In genomic region chr21:29182674-29183073, GRCh38 we compare ENCODE assay signal across 10 cellular contexts. TPM values are rescaled to one million over a fixed set of nuclear protein-coding genes. Genes with fewer than 3 reads are reported as not detected.
DNase-seq lines count a peak whose midpoint lies in the region; ATAC-seq, FAIRE-seq and TF ChIP-seq lines count a peak whose summit lies in the region.
"Had no signal": no experiment of that assay in that cellular context is flagged by ENCODE, and none has a peak within 500 bp of the region (broad histone marks: within the 10 kb centered on the region; RNA-seq: fewer than 3 reads in every experiment).

No MANE protein-coding gene starts in this region.

- peak; percentile 46 for DNase-seq in H4 (ENCODE audit: low spot score)
- no peak for DNase-seq in kidney
- no peak for DNase-seq in superior temporal gyrus (ENCODE audit: extremely low spot score)
- no peak for DNase-seq in activated CD8-positive, alpha-beta memory T cell treated with anti-CD3 and anti-CD28 coated beads, Interleukin-2, amount 50 U/mL, for 4 hours
- DNase-seq: activated T-cell treated with anti-CD3 and anti-CD28 coated beads, Interleukin-2, amount 50 U/mL, for 4 hours; stimulated activated naive CD8-positive, alpha-beta T cell treated with anti-CD3 and anti-CD28 coated beads, Interleukin-15, Interleukin-2, amounts not matched to agents 100 U/mL and 50 U/mL, for 24 hours had no signal

- H3K4me3 ChIP-seq in kidney (ENCODE audit: low read length in 2 of 2): peak overlapping the region; percentile 7 to 46
- peak overlapping the region in 1 of 2 donors; percentile 61 for H3K4me3 ChIP-seq in stomach smooth muscle (ENCODE audit: low read length in 2 of 2)

- intact Hi-C loops in kidney (cut with DNase I): no loop called here

- H3K27ac ChIP-seq in VCaP: peak overlapping the region; percentile 87
- peak overlapping the region; percentile 68 to 96 for H3K27ac ChIP-seq in kidney (ENCODE audit: low read depth in 2 of 2, low read length in 2 of 2)
- peak overlapping the region; percentile 68 for H3K27ac ChIP-seq in stomach smooth muscle (ENCODE audit: low read length)

- no peaks in the 10 kb centered on the region for H3K27me3 ChIP-seq in stomach smooth muscle (ENCODE audit: control insufficient read depth in 1 of 2, insufficient read depth in 2 of 2, low read length in 2 of 2)

- H3K9ac ChIP-seq in kidney (ENCODE audit: low read length in 2 of 2) (no peak overlapping the region), stomach smooth muscle (ENCODE audit: low read length in 2 of 2) (peak overlapping the region in 1 of 2 donors; percentile 78)

- H3K9me3 ChIP-seq in kidney (ENCODE audit: control insufficient read depth in 1 of 2, low read length in 2 of 2) (no peaks in the 10 kb centered on the region), stomach smooth muscle (ENCODE audit: control insufficient read depth in 2 of 2, low read length in 2 of 2) (no peaks in the 10 kb centered on the region)

- H3K4me1 ChIP-seq in kidney (ENCODE audit: control insufficient read depth in 1 of 2, insufficient read depth in 1 of 2, low read depth in 1 of 2, low read length in 2 of 2) (peaks cover 5 to 10% of the 10 kb centered on the region in 2 donors), stomach smooth muscle (ENCODE audit: control insufficient read depth, insufficient read depth, low read length) (no peaks in the 10 kb centered on the region)

- no peak for FAIRE-seq in kidney (lab: Jason Lieb, UNC)

- ATAC-seq in HG03135 (IDR thresholded peaks at IDR 0.05; ENCODE audit: unreplicated experiment): no peak
- no peak for ATAC-seq in HG02763 (IDR thresholded peaks at IDR 0.05; ENCODE audit: unreplicated experiment)

- H3K36me3 ChIP-seq in kidney (ENCODE audit: control insufficient read depth in 1 of 2, insufficient read depth in 2 of 2, low read length in 2 of 2) (no peaks in the 10 kb centered on the region), stomach smooth muscle (ENCODE audit: control insufficient read depth in 2 of 2, insufficient read depth in 2 of 2, low read length in 2 of 2) (no peaks in the 10 kb centered on the region)

- TF ChIP-seq CTCF in VCaP (conservative IDR thresholded peaks at IDR 0.05) (no peak), kidney (IDR thresholded peaks at IDR 0.05; ENCODE audit: borderline replicate concordance, extremely low read depth, insufficient read depth) (no peak)

RNA-seq across cellular contexts. Expression of gene MAP3K7CL, which starts 52.2 kb away (rescaled TPM):
- total RNA-seq in H4 (2014; rRNA removed; shearing (Covaris generic)): 2.9 and 4.0 TPM in 2 replicates
- total RNA-seq in kidney: 12.7 TPM
- 5.4 TPM for polyA plus RNA-seq in kidney (ENCODE audit: insufficient read depth, low read depth, low replicate concordance)
